13 cellular contexts compared by ENCODE assay signal in the genomic region with DNA sequence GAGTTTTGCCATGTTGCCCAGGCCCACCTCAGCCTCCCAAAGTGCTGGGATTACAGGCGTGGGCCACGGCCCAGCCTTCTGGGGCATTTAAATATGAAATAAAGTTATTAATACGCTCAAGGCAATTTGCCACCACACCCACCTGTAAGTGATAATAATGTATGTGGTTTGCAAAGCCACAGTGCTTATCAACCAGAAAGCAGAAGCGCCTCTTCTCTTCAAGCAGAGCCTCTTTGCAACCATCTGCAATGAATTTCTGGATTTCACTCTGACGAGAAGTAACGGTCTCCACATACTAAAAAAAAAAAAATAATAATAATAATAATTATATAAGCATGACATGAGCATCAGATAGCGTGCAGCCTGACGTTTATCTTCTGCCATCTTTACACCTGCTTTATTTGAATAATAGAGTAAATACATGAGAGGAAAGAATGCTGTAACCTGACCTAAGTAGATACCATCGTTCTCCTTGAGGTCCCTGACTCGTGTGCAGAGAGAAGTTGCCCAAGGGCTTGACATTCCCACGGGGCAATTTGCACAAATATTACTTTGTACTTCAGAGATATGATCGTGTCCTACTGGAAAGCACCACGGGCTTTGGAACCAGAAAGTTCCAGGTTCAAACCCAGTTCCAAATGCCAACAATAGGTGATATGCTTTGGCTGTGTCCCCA.
DNase-seq lines count a peak whose midpoint lies in the region; ATAC-seq and TF ChIP-seq lines count a peak whose summit lies in the region.
"Had no signal": no experiment of that assay in that cellular context is flagged by ENCODE, and none has a peak within 500 bp of the region (broad histone marks: within the 10 kb centered on the region; RNA-seq: fewer than 3 reads in every experiment).

No MANE protein-coding gene starts in this region.

- H3F3A ChIP-seq in DOHH2 (ENCODE audit: control insufficient read depth, insufficient read depth): peaks cover 20% of the 10 kb centered on the region

- H3K9me3 ChIP-seq in DOHH2 (ENCODE audit: control insufficient read depth, insufficient read depth, low read length): peaks cover 7% of the 10 kb centered on the region; the same call in 1 of the 2 replicates
- H3K9me3 ChIP-seq: body of pancreas, esophagus squamous epithelium had no signal

- no peak for TF ChIP-seq CTCF in DOHH2 (IDR thresholded peaks at IDR 0.05; ENCODE audit: low read depth, low read length, poor library complexity, severe bottlenecking)

- H3K4me1 Mint-ChIP-seq in T-helper 2 cell treated with Interferon-gamma antibody and Interleukin-4, amounts not matched to agents 5 μg/mL and 100 μg/mL, for 36 hours (ENCODE audit: low read depth): no peaks in the 10 kb centered on the region

- no peaks in the 10 kb centered on the region for H3K27me3 ChIP-seq in DOHH2 (ENCODE audit: control insufficient read depth, low read length)
- H3K27me3 ChIP-seq: body of pancreas, esophagus squamous epithelium had no signal

- no peaks in the 10 kb centered on the region for H3K9me3 Mint-ChIP-seq in T-helper 2 cell treated with Interferon-gamma antibody and Interleukin-4, amounts not matched to agents 5 μg/mL and 100 μg/mL, for 36 hours
- H3K9me3 Mint-ChIP-seq: T-cell had no signal

- DNase-seq in MV-4-11 (lab: John Stamatoyannopoulos, UW): peak; percentile 73
- DNase-seq in NCI-H1092 treated with DMSO at 0.1 percent for 48 hours (lab: John Stamatoyannopoulos, UW): no peak
- no peak for DNase-seq in COLO668 (lab: John Stamatoyannopoulos, UW; ENCODE audit: unreplicated experiment)
- DNase-seq in putamen (ENCODE audit: low spot score): no peak
- no peak for DNase-seq in T-helper 2 cell treated with Interferon-gamma antibody and Interleukin-4, amounts not matched to agents 5 μg/mL and 100 μg/mL, for 36 hours (ENCODE audit: low spot score)
- DNase-seq: body of pancreas; esophagus squamous epithelium; stimulated activated naive CD4-positive, alpha-beta T cell treated with Interleukin-2 at 50 U/mL for 16 hours; T-cell had no signal

- no peaks in the 10 kb centered on the region for H3K36me3 ChIP-seq in DOHH2 (ENCODE audit: control insufficient read depth, low read length)

- no peaks in the 10 kb centered on the region for H3K27me3 Mint-ChIP-seq in T-helper 2 cell treated with Interferon-gamma antibody and Interleukin-4, amounts not matched to agents 5 μg/mL and 100 μg/mL, for 36 hours (ENCODE audit: low read depth)
- H3K27me3 Mint-ChIP-seq: T-cell had no signal

- peak overlapping the region; percentile 75 for H3K4me2 ChIP-seq in DOHH2 (ENCODE audit: low read length)

- ATAC-seq in GM19455 (IDR thresholded peaks at IDR 0.05; ENCODE audit: unreplicated experiment): peak; percentile 76
- peak; percentile 70 for ATAC-seq in HG02973 (IDR thresholded peaks at IDR 0.05; ENCODE audit: unreplicated experiment)
- ATAC-seq: body of pancreas, HCT116, T-cell had no signal

- no peak overlapping the region for H3K27ac Mint-ChIP-seq in T-helper 2 cell treated with Interferon-gamma antibody and Interleukin-4, amounts not matched to agents 5 μg/mL and 100 μg/mL, for 36 hours
- H3K27ac Mint-ChIP-seq: T-cell had no signal

- H3K79me2 ChIP-seq in DOHH2 (ENCODE audit: control insufficient read depth, low read length): no peaks in the 10 kb centered on the region

- H3K9me2 ChIP-seq in DOHH2 (replicated peaks; ENCODE audit: control insufficient read depth, low read length): no peaks in the 10 kb centered on the region

- no peak overlapping the region for H3K4me3 Mint-ChIP-seq in T-helper 2 cell treated with Interferon-gamma antibody and Interleukin-4, amounts not matched to agents 5 μg/mL and 100 μg/mL, for 36 hours
- H3K4me3 Mint-ChIP-seq: T-cell had no signal

- H4K20me1 ChIP-seq in DOHH2 (ENCODE audit: control insufficient read depth, insufficient read depth, low read depth, low read length): no peaks in the 10 kb centered on the region

- H3K27ac ChIP-seq in DOHH2 (ENCODE audit: low read depth, low read length): peak overlapping the region; percentile 91
- H3K27ac ChIP-seq: body of pancreas, esophagus squamous epithelium had no signal

- peaks cover 53% of the 10 kb centered on the region for H3K4me1 ChIP-seq in DOHH2 (ENCODE audit: control insufficient read depth, low read length)
- H3K4me1 ChIP-seq: body of pancreas, esophagus squamous epithelium had no signal

- H3K4me3 ChIP-seq in DOHH2 (ENCODE audit: low read length): peak overlapping the region; percentile 65
- H3K4me3 ChIP-seq: body of pancreas, esophagus squamous epithelium had no signal

- no peaks in the 10 kb centered on the region for H3K36me3 Mint-ChIP-seq in T-helper 2 cell treated with Interferon-gamma antibody and Interleukin-4, amounts not matched to agents 5 μg/mL and 100 μg/mL, for 36 hours (ENCODE audit: low read depth)
- H3K36me3 Mint-ChIP-seq: T-cell had no signal
